In the genomic region with DNA sequence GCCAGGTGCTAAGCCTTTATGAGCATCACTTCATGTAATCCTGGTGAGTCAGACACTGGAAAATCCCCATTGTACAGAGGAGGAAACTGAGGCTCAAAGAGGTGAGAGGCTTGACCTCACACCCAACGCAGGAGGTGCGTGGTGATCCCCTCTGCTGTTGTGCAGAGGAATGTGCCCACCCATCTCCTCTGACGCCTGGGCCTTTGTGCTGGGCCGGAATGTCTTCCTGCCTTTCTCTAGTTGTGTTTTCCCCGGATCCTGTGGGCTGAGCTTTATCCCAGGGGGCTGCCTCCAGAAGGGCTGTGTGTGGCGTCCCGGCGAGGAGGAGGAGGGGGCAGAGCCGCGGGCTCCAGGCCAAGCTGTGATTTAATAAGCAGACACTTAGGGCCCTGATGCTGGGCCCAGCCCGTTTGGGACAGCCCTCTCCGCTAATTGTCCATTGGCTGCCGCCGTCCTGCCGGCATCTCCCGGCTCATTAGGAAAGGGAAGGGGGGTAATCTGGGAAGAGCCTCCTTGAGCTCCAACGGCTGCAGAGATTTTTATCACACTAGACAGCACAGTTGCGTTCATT, we compare ENCODE assay signal across 17 cellular contexts.
DNase-seq lines count a peak whose midpoint lies in the region; ATAC-seq, FAIRE-seq and TF ChIP-seq lines count a peak whose summit lies in the region.
"Had no signal": no experiment of that assay in that cellular context is flagged by ENCODE, and none has a peak within 500 bp of the region (broad histone marks: within the 10 kb centered on the region; RNA-seq: fewer than 3 reads in every experiment).

No MANE protein-coding gene starts in this region.

- H3K27ac ChIP-seq in kidney (ENCODE audit: low read depth in 2 of 2, low read length in 2 of 2) (no peak overlapping the region), gastrocnemius medialis (peak overlapping the region in 3 of 4 donors; percentile 3 to 53 (median 39)), RWPE1 (no peak overlapping the region)
- H3K27ac ChIP-seq: cardiac muscle cell had no signal

- H3K9ac ChIP-seq in NT2/D1 (ENCODE audit: insufficient read length, low read depth), result no peak overlapping the region
- no peak overlapping the region for H3K9ac ChIP-seq in kidney (ENCODE audit: low read length in 2 of 2)

- H3K9me3 ChIP-seq in NT2/D1 (ENCODE audit: insufficient read depth, low read length) (peaks cover 13% of the 10 kb centered on the region; the same call in 1 of the 2 replicates), kidney (ENCODE audit: control insufficient read depth in 1 of 2, low read length in 2 of 2) (peaks cover 3 to 7% of the 10 kb centered on the region in 2 donors), gastrocnemius medialis (no peaks in the 10 kb centered on the region)

- H3K36me3 Mint-ChIP-seq in activated T-helper 1 cell treated with anti-CD3 and anti-CD28 coated beads, Interleukin-12 subunit alpha, Interleukin-12 subunit beta, Interleukin-2, Interleukin-4 antibody, amounts not matched to agents 30 ng/mL and 10 ng/mL and 1 ng/mL, durations not matched to agents 14 hours and 24 hours and 36 hours (ENCODE audit: low read depth), result no peaks in the 10 kb centered on the region
- H3K36me3 Mint-ChIP-seq: activated naive CD8-positive, alpha-beta T cell; type B pancreatic cell had no signal

- H3K4me1 Mint-ChIP-seq in activated T-helper 1 cell treated with anti-CD3 and anti-CD28 coated beads, Interleukin-12 subunit alpha, Interleukin-12 subunit beta, Interleukin-2, Interleukin-4 antibody, amounts not matched to agents 30 ng/mL and 10 ng/mL and 1 ng/mL, durations not matched to agents 14 hours and 24 hours and 36 hours (ENCODE audit: low read depth), result no peaks in the 10 kb centered on the region
- H3K4me1 Mint-ChIP-seq: activated CD4-positive, alpha-beta T cell treated with anti-CD3 and anti-CD28 coated beads, Interleukin-2, amount 10 ng/mL, durations not matched to agents 7 days and 5 days had no signal

- TF ChIP-seq CTCF in kidney (IDR thresholded peaks at IDR 0.05; ENCODE audit: borderline replicate concordance, extremely low read depth, insufficient read depth) (no peak), gastrocnemius medialis (IDR thresholded peaks at IDR 0.05 in 4 of 5, conservative IDR thresholded peaks at IDR 0.05 in 1 of 5) (no peak), RWPE1 (conservative IDR thresholded peaks at IDR 0.05; ENCODE audit: low read depth) (no peak)

- no peak overlapping the region for H3K27ac Mint-ChIP-seq in activated T-helper 1 cell treated with anti-CD3 and anti-CD28 coated beads, Interleukin-12 subunit alpha, Interleukin-12 subunit beta, Interleukin-2, Interleukin-4 antibody, amounts not matched to agents 30 ng/mL and 10 ng/mL and 1 ng/mL, durations not matched to agents 14 hours and 24 hours and 36 hours
- H3K27ac Mint-ChIP-seq: activated CD4-positive, alpha-beta T cell treated with anti-CD3 and anti-CD28 coated beads, Interleukin-2, amount 10 ng/mL, durations not matched to agents 7 days and 5 days; activated naive CD8-positive, alpha-beta T cell; type B pancreatic cell had no signal

- H3K4me3 ChIP-seq in NT2/D1 (ENCODE audit: insufficient read length, low read depth) (no peak overlapping the region), kidney (ENCODE audit: low read length in 2 of 2) (no peak overlapping the region), gastrocnemius medialis (no peak overlapping the region)
- H3K4me3 ChIP-seq: cardiac muscle cell had no signal

- no peaks in the 10 kb centered on the region for H3K27me3 Mint-ChIP-seq in activated T-helper 1 cell treated with anti-CD3 and anti-CD28 coated beads, Interleukin-12 subunit alpha, Interleukin-12 subunit beta, Interleukin-2, Interleukin-4 antibody, amounts not matched to agents 30 ng/mL and 10 ng/mL and 1 ng/mL, durations not matched to agents 14 hours and 24 hours and 36 hours (ENCODE audit: insufficient read depth)
- H3K27me3 Mint-ChIP-seq: activated CD4-positive, alpha-beta T cell treated with anti-CD3 and anti-CD28 coated beads, Interleukin-2, amount 10 ng/mL, durations not matched to agents 7 days and 5 days; activated naive CD8-positive, alpha-beta T cell; type B pancreatic cell had no signal

- H3K9me3 Mint-ChIP-seq in activated T-helper 1 cell treated with anti-CD3 and anti-CD28 coated beads, Interleukin-12 subunit alpha, Interleukin-12 subunit beta, Interleukin-2, Interleukin-4 antibody, amounts not matched to agents 30 ng/mL and 10 ng/mL and 1 ng/mL, durations not matched to agents 14 hours and 24 hours and 36 hours, result no peaks in the 10 kb centered on the region
- H3K9me3 Mint-ChIP-seq: activated CD4-positive, alpha-beta T cell treated with anti-CD3 and anti-CD28 coated beads, Interleukin-2, amount 10 ng/mL, durations not matched to agents 7 days and 5 days; type B pancreatic cell had no signal

- H3K4me1 ChIP-seq in NT2/D1 (ENCODE audit: insufficient read depth, insufficient read length) (peaks cover 9% of the 10 kb centered on the region), kidney (ENCODE audit: control insufficient read depth in 1 of 2, insufficient read depth in 1 of 2, low read depth in 1 of 2, low read length in 2 of 2) (no peaks in the 10 kb centered on the region), gastrocnemius medialis (no peaks in the 10 kb centered on the region)

- in situ Hi-C loops in gastrocnemius medialis (cut with MboI; ENCODE audit: low sequenced_read_pairs in 4 of 4), result no loop called here

- ATAC-seq in esophagus mucosa, result peak; percentile 28
- ATAC-seq in gastrocnemius medialis, result peak; percentile 66 to 73
- ATAC-seq: stimulated activated naive CD8-positive, alpha-beta T cell treated with anti-CD3 and anti-CD28 coated beads, Interleukin-15, Interleukin-2, amounts not matched to agents 100 U/mL and 50 U/mL, for 24 hours had no signal

- intact Hi-C loops in kidney (cut with DNase I) (no loop called here), gastrocnemius medialis (cut with DNase I; ENCODE audit: low total_unique reads) (no loop called here)
- intact Hi-C loops in activated T-helper 1 cell treated with anti-CD3 and anti-CD28 coated beads, Interleukin-12 subunit alpha, Interleukin-12 subunit beta, Interleukin-2, Interleukin-4 antibody, amounts not matched to agents 30 ng/mL and 10 ng/mL and 1 ng/mL, durations not matched to agents 14 hours and 24 hours and 36 hours (cut with micrococcal nuclease), result no loop called here

- H3K36me3 ChIP-seq in NT2/D1 (ENCODE audit: insufficient read depth, insufficient read length, low read length) (no peaks in the 10 kb centered on the region), kidney (ENCODE audit: control insufficient read depth in 1 of 2, insufficient read depth in 2 of 2, low read length in 2 of 2) (no peaks in the 10 kb centered on the region), gastrocnemius medialis (no peaks in the 10 kb centered on the region)
- H3K36me3 ChIP-seq: cardiac muscle cell had no signal

- CTCF ChIA-PET in RWPE1 (lab: Yijun Ruan, JAX), result interaction anchor here (0.6 kb wide), 1 partner anchor 323 kb away, joined by 3 read pairs; no protein-coding TSS in a partner anchor

- no peaks in the 10 kb centered on the region for H3K27me3 ChIP-seq in NT2/D1 (ENCODE audit: insufficient read depth, insufficient read length)
- peaks cover 0 to 7% (median 0%) of the 10 kb centered on the region in 3 donors for H3K27me3 ChIP-seq in gastrocnemius medialis
- H3K27me3 ChIP-seq: cardiac muscle cell had no signal

- no peak overlapping the region for H3K4me3 Mint-ChIP-seq in activated T-helper 1 cell treated with anti-CD3 and anti-CD28 coated beads, Interleukin-12 subunit alpha, Interleukin-12 subunit beta, Interleukin-2, Interleukin-4 antibody, amounts not matched to agents 30 ng/mL and 10 ng/mL and 1 ng/mL, durations not matched to agents 14 hours and 24 hours and 36 hours
- H3K4me3 Mint-ChIP-seq: activated CD4-positive, alpha-beta T cell treated with anti-CD3 and anti-CD28 coated beads, Interleukin-2, amount 10 ng/mL, durations not matched to agents 7 days and 5 days; activated naive CD8-positive, alpha-beta T cell; type B pancreatic cell had no signal

- DNase-seq in NT2/D1 (ENCODE audit: low read depth, low spot score), result peak; percentile 30
- DNase-seq in kidney, result peak; percentile 90
- DNase-seq in gastrocnemius medialis, result peak; percentile 5 to 14
- DNase-seq in RWPE1 (ENCODE audit: low spot score), result no peak
- no peak for DNase-seq in activated T-helper 1 cell treated with anti-CD3 and anti-CD28 coated beads, Interleukin-12 subunit alpha, Interleukin-12 subunit beta, Interleukin-2, Interleukin-4 antibody, amounts not matched to agents 30 ng/mL and 10 ng/mL and 1 ng/mL, durations not matched to agents 14 hours and 24 hours and 36 hours (ENCODE audit: low spot score)
- no peak for DNase-seq in NOMO-1 treated with dmso at 0.1 percent for 144 hours (lab: John Stamatoyannopoulos, UW; ENCODE audit: unreplicated experiment)
- DNase-seq in NCI-H187 (lab: John Stamatoyannopoulos, UW), result no peak
- DNase-seq: activated CD4-positive, alpha-beta T cell treated with anti-CD3 and anti-CD28 coated beads, Interleukin-2, amount 10 ng/mL, durations not matched to agents 7 days and 5 days; hypothalamus; NCI-H2029 treated with DMSO at 0.1 percent for 48 hours; stimulated activated naive CD8-positive, alpha-beta T cell treated with anti-CD3 and anti-CD28 coated beads, Interleukin-15, Interleukin-2, amounts not matched to agents 100 U/mL and 50 U/mL, for 24 hours; SW 1271 had no signal

- no peak for FAIRE-seq in kidney (lab: Jason Lieb, UNC)
- FAIRE-seq: RCC 7860 had no signal

- no peak for TF ChIP-seq POLR2A in gastrocnemius medialis (IDR thresholded peaks at IDR 0.05)

- POLR2A ChIA-PET in RWPE1 (lab: Yijun Ruan, JAX; ENCODE audit: low non-redundant PET), result interaction anchor here (0.6 kb wide), 1 partner anchor 940 kb away, joined by 3 read pairs; the partner anchor contains the start of gene TBX3

Comparison
In these comparisons a context has a peak if more than half of its experiments do, and no peak if none do; other contexts are left out.
1. DNase-seq: peak in NT2/D1 (single experiment), kidney (single experiment) and gastrocnemius medialis (2 of 2); none in RWPE1 (single experiment), activated T-helper 1 cell treated with anti-CD3 and anti-CD28 coated beads, Interleukin-12 subunit alpha, Interleukin-12 subunit beta, Interleukin-2, Interleukin-4 antibody, amounts not matched to agents 30 ng/mL and 10 ng/mL and 1 ng/mL, durations not matched to agents 14 hours and 24 hours and 36 hours (single experiment), NOMO-1 treated with dmso at 0.1 percent for 144 hours (single experiment) and NCI-H187 (0 of 2).
2. H3K27ac ChIP-seq: peak in gastrocnemius medialis (3 of 4); none in kidney (0 of 2) and RWPE1 (single experiment).